In genomic region chr2:189874571-189875320, GRCh38 we compare ENCODE assay signal across 13 cellular contexts.
A peak's percentile ranks its signal among the peaks of the same experiment; 100 is the strongest.
DNase-seq lines count a peak whose midpoint lies in the region; ATAC-seq lines count a peak whose summit lies in the region.
"Had no signal": no experiment of that assay in that cellular context is flagged by ENCODE, and none has a peak within 500 bp of the region (broad histone marks: within the 10 kb centered on the region; RNA-seq: fewer than 3 reads in every experiment).

No MANE protein-coding gene starts in this region.

- H3K9ac ChIP-seq in mesenchymal stem cell (ENCODE audit: low read length): no peak overlapping the region

- no peaks in the 10 kb centered on the region for H3K79me1 ChIP-seq in mesenchymal stem cell (replicated peaks; ENCODE audit: low read length, poor library complexity, severe bottlenecking)

- H3K27ac ChIP-seq in mesenchymal stem cell (ENCODE audit: low read length, poor library complexity, severe bottlenecking): peak overlapping the region; percentile 18
- H3K27ac ChIP-seq: foreskin keratinocyte had no signal

- H2BK12ac ChIP-seq in mesenchymal stem cell (ENCODE audit: low read length in 2 of 2): no peak overlapping the region

- 95% methylated on average over 4 of the region's 4 CpGs for WGBS in mesenchymal stem cell

- H3K36me3 Mint-ChIP-seq in T-helper 1 cell treated with Interleukin-12 subunit alpha and Interleukin-12 subunit beta and Interleukin-4 antibody, amounts not matched to agents 30 μg/mL and 1 μg/mL, for 36 hours (ENCODE audit: low read depth): peaks cover 35% of the 10 kb centered on the region

- no peaks in the 10 kb centered on the region for H3K27me3 ChIP-seq in mesenchymal stem cell (ENCODE audit: control insufficient read depth in 1 of 2, insufficient read depth in 1 of 2, low read length in 2 of 2)
- H3K27me3 ChIP-seq: foreskin keratinocyte had no signal

- peak overlapping the region; percentile 8 for H3K4me3 Mint-ChIP-seq in T-helper 1 cell treated with Interleukin-12 subunit alpha and Interleukin-12 subunit beta and Interleukin-4 antibody, amounts not matched to agents 30 μg/mL and 1 μg/mL, for 36 hours
- H3K4me3 Mint-ChIP-seq: H9 had no signal

- peaks cover 16 to 41% of the 10 kb centered on the region in 2 experiments for H3K36me3 ChIP-seq in mesenchymal stem cell (ENCODE audit: control insufficient read depth in 1 of 2, insufficient read depth in 2 of 2, low read depth in 1 of 2, low read length in 2 of 2)

- H3K23ac ChIP-seq in mesenchymal stem cell (ENCODE audit: low read length in 2 of 2): no peak overlapping the region

- H4K8ac ChIP-seq in mesenchymal stem cell (ENCODE audit: low read length): no peak overlapping the region

- H2BK120ac ChIP-seq in mesenchymal stem cell (ENCODE audit: low read depth, low read length): no peak overlapping the region

- no peak overlapping the region for H4K91ac ChIP-seq in mesenchymal stem cell (ENCODE audit: low read length)

- no peak overlapping the region for H2BK5ac ChIP-seq in mesenchymal stem cell (ENCODE audit: low read depth, low read length, poor library complexity, severe bottlenecking)

- H3K14ac ChIP-seq in mesenchymal stem cell (ENCODE audit: low read length in 2 of 2): no peak overlapping the region

- peaks cover 3% of the 10 kb centered on the region for H3K4me1 ChIP-seq in mesenchymal stem cell (ENCODE audit: control insufficient read depth, insufficient read depth, low read depth, low read length)

- no peak overlapping the region for H3K4me3 ChIP-seq in mesenchymal stem cell (ENCODE audit: insufficient read depth in 1 of 2, low read depth in 1 of 2, low read length in 2 of 2)

- no peak overlapping the region for H3K18ac ChIP-seq in mesenchymal stem cell (ENCODE audit: low read depth in 1 of 2, low read length in 2 of 2)

- H3K9me3 ChIP-seq in mesenchymal stem cell (ENCODE audit: control insufficient read depth, low read length): no peaks in the 10 kb centered on the region

- no peak overlapping the region for H2AFZ ChIP-seq in mesenchymal stem cell (ENCODE audit: low read depth, low read length)

- H3K9me3 Mint-ChIP-seq in T-helper 1 cell treated with Interleukin-12 subunit alpha and Interleukin-12 subunit beta and Interleukin-4 antibody, amounts not matched to agents 30 μg/mL and 1 μg/mL, for 36 hours: peaks cover 4% of the 10 kb centered on the region
- H3K9me3 Mint-ChIP-seq: H9 had no signal

- H3K27ac Mint-ChIP-seq in T-helper 1 cell treated with Interleukin-12 subunit alpha and Interleukin-12 subunit beta and Interleukin-4 antibody, amounts not matched to agents 30 μg/mL and 1 μg/mL, for 36 hours: peak overlapping the region; percentile 11
- H3K27ac Mint-ChIP-seq: H9 had no signal

- no peak overlapping the region for H2BK15ac ChIP-seq in mesenchymal stem cell (ENCODE audit: low read depth, poor library complexity, severe bottlenecking)

- H3K4me1 Mint-ChIP-seq in T-helper 1 cell treated with Interleukin-12 subunit alpha and Interleukin-12 subunit beta and Interleukin-4 antibody, amounts not matched to agents 30 μg/mL and 1 μg/mL, for 36 hours (ENCODE audit: low read depth): peaks cover 12% of the 10 kb centered on the region
- H3K4me1 Mint-ChIP-seq: H9 had no signal

- peak; percentile 14 for DNase-seq in mesenchymal stem cell
- DNase-seq in superior temporal gyrus (ENCODE audit: extremely low spot score): no peak
- no peak for DNase-seq in NCI-H187 treated with DMSO at 0.1 percent for 48 hours (lab: John Stamatoyannopoulos, UW)
- no peak for DNase-seq in LoVo (ENCODE audit: low spot score)
- DNase-seq: activated effector memory CD4-positive, alpha-beta T cell treated with anti-CD3 and anti-CD28 coated beads, Interleukin-2, amount 50 U/mL, for 16 hours; foreskin keratinocyte; H9; left colon; RPMI8226 had no signal

- no peak overlapping the region for H3K4ac ChIP-seq in mesenchymal stem cell (ENCODE audit: low read depth in 1 of 2, low read length in 2 of 2)

- H3K4me2 ChIP-seq in mesenchymal stem cell (ENCODE audit: low read length, poor library complexity, severe bottlenecking): no peak overlapping the region

- ATAC-seq in GM18498 (IDR thresholded peaks at IDR 0.05; ENCODE audit: unreplicated experiment) (peak; percentile 61), HG02610 (IDR thresholded peaks at IDR 0.05; ENCODE audit: unreplicated experiment) (peak; percentile 62), GM21723 (IDR thresholded peaks at IDR 0.05; ENCODE audit: unreplicated experiment) (no peak)
- ATAC-seq: foreskin keratinocyte, left colon had no signal

- no peak overlapping the region for H2AK5ac ChIP-seq in mesenchymal stem cell (ENCODE audit: low read length, severe bottlenecking)

- no peaks in the 10 kb centered on the region for H3K27me3 Mint-ChIP-seq in T-helper 1 cell treated with Interleukin-12 subunit alpha and Interleukin-12 subunit beta and Interleukin-4 antibody, amounts not matched to agents 30 μg/mL and 1 μg/mL, for 36 hours (ENCODE audit: low read depth)
